22 cellular contexts compared by ENCODE assay signal in the genomic region with DNA sequence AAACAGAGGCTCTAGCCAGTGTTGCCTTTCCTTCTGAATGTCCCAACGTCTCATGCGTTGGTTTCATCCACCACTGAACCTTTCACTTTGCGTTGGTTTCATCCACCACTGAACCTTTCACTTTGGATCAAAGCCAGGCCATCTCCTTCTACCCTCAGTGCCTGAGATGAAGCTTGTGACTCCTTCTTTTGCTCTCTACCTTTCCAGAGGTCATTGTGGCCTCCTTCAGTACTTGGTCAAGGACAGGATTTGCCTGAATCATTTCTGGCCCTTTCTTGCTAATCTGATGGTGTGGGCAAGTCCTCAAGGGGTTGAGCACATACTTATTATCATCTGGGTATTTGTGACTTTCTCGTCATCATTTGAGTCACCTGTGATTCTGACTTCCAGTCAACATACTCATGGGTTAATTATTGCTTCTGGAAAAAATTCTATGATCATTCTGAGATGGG. TPM values are rescaled to one million over a fixed set of nuclear protein-coding genes. Genes with fewer than 3 reads are reported as not detected.
DNase-seq lines count a peak whose midpoint lies in the region; ATAC-seq, FAIRE-seq and TF ChIP-seq lines count a peak whose summit lies in the region.
"Had no signal": no experiment of that assay in that cellular context is flagged by ENCODE, and none has a peak within 500 bp of the region (broad histone marks: within the 10 kb centered on the region; RNA-seq: fewer than 3 reads in every experiment).

No MANE protein-coding gene starts in this region.

- H3K4me1 ChIP-seq in GM12878 (ENCODE audit: control insufficient read depth, insufficient read depth, low read length) (peaks cover 8% of the 10 kb centered on the region; the same call in 1 of the 2 replicates), colonic mucosa (no peaks in the 10 kb centered on the region)
- H3K4me1 ChIP-seq in CD4-positive, alpha-beta memory T cell (ENCODE audit: insufficient read depth, low read length), result no peaks in the 10 kb centered on the region
- H3K4me1 ChIP-seq: SJSA1, suprapubic skin had no signal

- no peaks in the 10 kb centered on the region for H4K20me1 ChIP-seq in GM12878 (ENCODE audit: control insufficient read depth, insufficient read depth)

- ATAC-seq in GM18907 (IDR thresholded peaks at IDR 0.05; ENCODE audit: unreplicated experiment) (peak; percentile 75), GM21619 (IDR thresholded peaks at IDR 0.05; ENCODE audit: unreplicated experiment) (peak; percentile 70), HG03095 (IDR thresholded peaks at IDR 0.05; ENCODE audit: unreplicated experiment) (peak; percentile 52), GM12878 (peak; percentile 73), left cardiac atrium (no peak), GM21367 (IDR thresholded peaks at IDR 0.05; ENCODE audit: unreplicated experiment) (no peak)

- H3K4me3 Mint-ChIP-seq in CD4-positive, alpha-beta memory T cell, result no peak overlapping the region
- H3K4me3 Mint-ChIP-seq: activated naive CD4-positive, alpha-beta T cell treated with anti-CD3 and anti-CD28 coated beads, Interleukin-2, amount 50 U/mL, for 24 hours; HFFc6; IgD-negative memory B cell; neural crest cell had no signal

- H3K27me3 Mint-ChIP-seq in CD4-positive, alpha-beta memory T cell, result no peaks in the 10 kb centered on the region
- H3K27me3 Mint-ChIP-seq: activated naive CD4-positive, alpha-beta T cell treated with anti-CD3 and anti-CD28 coated beads, Interleukin-2, amount 50 U/mL, for 24 hours; IgD-negative memory B cell had no signal

- BruUV-seq in GM12878 (replicated peaks; lab: Mats Ljungman, UMichigan), result no TSS peak

- SMC1A ChIA-PET in GM12878 (lab: Charles Lee; ENCODE audit: uncharacterized antibody, unreplicated experiment), result no interaction called here

- H3K27me3 ChIP-seq in GM12878 (replicated peaks in 1 of 2; ENCODE audit: control insufficient read depth in 2 of 2, insufficient read depth in 2 of 2, low read length in 1 of 2), result no peaks in the 10 kb centered on the region
- H3K27me3 ChIP-seq in colonic mucosa, result no peaks in the 10 kb centered on the region
- H3K27me3 ChIP-seq in CD4-positive, alpha-beta memory T cell (ENCODE audit: insufficient read depth, low read length), result no peaks in the 10 kb centered on the region
- H3K27me3 ChIP-seq: SJSA1, suprapubic skin had no signal

- no peaks in the 10 kb centered on the region for H3K36me3 Mint-ChIP-seq in CD4-positive, alpha-beta memory T cell
- H3K36me3 Mint-ChIP-seq: activated naive CD4-positive, alpha-beta T cell treated with anti-CD3 and anti-CD28 coated beads, Interleukin-2, amount 50 U/mL, for 24 hours; IgD-negative memory B cell had no signal

- H3K27ac ChIP-seq in GM12878 (ENCODE audit: control insufficient read depth, insufficient read depth) (no peak overlapping the region), colonic mucosa (no peak overlapping the region)
- no peak overlapping the region for H3K27ac ChIP-seq in CD4-positive, alpha-beta memory T cell (ENCODE audit: low read depth, low read length)
- H3K27ac ChIP-seq: C4-2B, SJSA1, suprapubic skin had no signal

- no peak overlapping the region for H3K4me3 ChIP-seq in GM12878
- H3K4me3 ChIP-seq in colonic mucosa, result no peak overlapping the region
- no peak overlapping the region for H3K4me3 ChIP-seq in CD4-positive, alpha-beta memory T cell (ENCODE audit: low read length in 2 of 2)
- H3K4me3 ChIP-seq: SJSA1, suprapubic skin had no signal

- H3K9me3 ChIP-seq in GM12878 (replicated peaks; ENCODE audit: control insufficient read depth, insufficient read depth, low read length) (no peaks in the 10 kb centered on the region), colonic mucosa (no peaks in the 10 kb centered on the region)
- H3K9me3 ChIP-seq in CD4-positive, alpha-beta memory T cell (ENCODE audit: control insufficient read depth in 1 of 2, low read length in 2 of 2), result no peaks in the 10 kb centered on the region
- H3K9me3 ChIP-seq: SJSA1, suprapubic skin had no signal

- CTCF ChIA-PET in GM12878 (lab: Yijun Ruan, JAX), result no interaction called here
- CTCF ChIA-PET in CD4-positive, alpha-beta memory T cell (lab: Charles Lee; ENCODE audit: partially characterized antibody), result no interaction called here

- H3K36me3 ChIP-seq in GM12878 (ENCODE audit: control insufficient read depth in 2 of 2, insufficient read depth in 2 of 2, low read length in 1 of 2), result no peaks in the 10 kb centered on the region
- H3K36me3 ChIP-seq in colonic mucosa, result no peaks in the 10 kb centered on the region
- no peaks in the 10 kb centered on the region for H3K36me3 ChIP-seq in CD4-positive, alpha-beta memory T cell (ENCODE audit: insufficient read depth, low read length)
- H3K36me3 ChIP-seq: SJSA1, suprapubic skin had no signal

- peak; percentile 81 for FAIRE-seq in GM12878 (lab: Jason Lieb, UNC)

- TF ChIP-seq EP300 in GM12878 (IDR thresholded peaks at IDR 0.05; ENCODE audit: borderline replicate concordance in 1 of 2, control insufficient read depth in 1 of 2, low read depth in 2 of 2, low read length in 2 of 2), result no peak

- TF ChIP-seq POLR2A in GM12878 (IDR thresholded peaks at IDR 0.05; ENCODE audit: low read depth, low read length), result no peak

- H3K9ac ChIP-seq in GM12878 (ENCODE audit: control insufficient read depth, insufficient read depth, low read length) (no peak overlapping the region), colonic mucosa (ENCODE audit: low read depth in 2 of 2, low read length in 2 of 2) (no peak overlapping the region)

- POLR2A ChIA-PET in GM12878 (lab: Charles Lee), result no interaction called here
- POLR2A ChIA-PET in CD4-positive, alpha-beta memory T cell (lab: Charles Lee; ENCODE audit: partially characterized antibody), result no interaction called here

- TF ChIP-seq RAD21 in GM12878 (IDR thresholded peaks at IDR 0.05; ENCODE audit: insufficient read depth, low read depth, low read length), result no peak

- H3K4me1 Mint-ChIP-seq in CD4-positive, alpha-beta memory T cell, result no peaks in the 10 kb centered on the region
- H3K4me1 Mint-ChIP-seq: activated naive CD4-positive, alpha-beta T cell treated with anti-CD3 and anti-CD28 coated beads, Interleukin-2, amount 50 U/mL, for 24 hours; neural crest cell had no signal

- no peaks in the 10 kb centered on the region for H3K9me3 Mint-ChIP-seq in CD4-positive, alpha-beta memory T cell
- H3K9me3 Mint-ChIP-seq: activated naive CD4-positive, alpha-beta T cell treated with anti-CD3 and anti-CD28 coated beads, Interleukin-2, amount 50 U/mL, for 24 hours; HFFc6; IgD-negative memory B cell had no signal

- intact Hi-C loops in GM12878 (cut with micrococcal nuclease; ENCODE audit: unreplicated experiment), result no loop called here
- intact Hi-C loops in colonic mucosa (cut with DNase I), result no loop called here
- intact Hi-C loops in left cardiac atrium (cut with DNase I), result no loop called here
- intact Hi-C loops in CD4-positive, alpha-beta memory T cell (cut with micrococcal nuclease), result no loop called here

- TF ChIP-seq CTCF in GM12878 (IDR thresholded peaks at IDR 0.05 in 2 of 3, conservative IDR thresholded peaks at IDR 0.05 in 1 of 3; ENCODE audit: control insufficient read depth in 2 of 3, extremely low read depth in 1 of 3, insufficient read depth in 1 of 3, low read depth in 3 of 3, low read length in 3 of 3) (no peak), colonic mucosa (IDR thresholded peaks at IDR 0.05) (no peak)

- no peak overlapping the region for H3K27ac Mint-ChIP-seq in CD4-positive, alpha-beta memory T cell
- H3K27ac Mint-ChIP-seq: activated naive CD4-positive, alpha-beta T cell treated with anti-CD3 and anti-CD28 coated beads, Interleukin-2, amount 50 U/mL, for 24 hours; HFFc6; IgD-negative memory B cell had no signal

- 2% methylated on average over 4 of the region's 4 CpGs for WGBS in GM12878 (ENCODE audit: insufficient coverage, insufficient replicate concordance, low lambda C conversion rate, missing lambda C conversion rate)

- RAD21 ChIA-PET in GM12878 (lab: Charles Lee; ENCODE audit: unreplicated experiment), result no interaction called here

- in situ Hi-C loops in GM12878 (cut with MboI), result no loop called here

- no peak overlapping the region; the same call in 1 of the 2 replicates for H3K4me2 ChIP-seq in GM12878 (ENCODE audit: control insufficient read depth, insufficient read depth)

- H2AFZ ChIP-seq in GM12878 (ENCODE audit: control insufficient read depth, low read depth, low read length), result peak overlapping the region; percentile 64

- H3K79me2 ChIP-seq in GM12878 (ENCODE audit: control insufficient read depth, insufficient read depth, low read length), result no peaks in the 10 kb centered on the region

- DNase-seq in GM12878 (ENCODE audit: low read depth, low spot score) (peak; percentile 13), colonic mucosa (no peak), left cardiac atrium (no peak)
- no peak for DNase-seq in CD4-positive, alpha-beta memory T cell
- DNase-seq: HFFc6, hypothalamus, NCI-H1436 treated with DMSO at 0.1 percent for 48 hours, NCI-H774 had no signal

RNA-seq across cellular contexts. Expression of gene SELENOT, which starts 50.0 kb away (rescaled TPM):
- total RNA-seq in GM12878 (2013; cell fraction: nucleolus; rRNA removed), result 80.1 and 88.1 TPM in 2 replicates
- total RNA-seq in GM12878 (2014; rRNA removed) (234 and 236 TPM in 2 replicates), GM12878 (2014; rRNA removed; fragmentation: Illumina TruSeq; extraction: Trizol) (87.7 and 89.4 TPM in 2 replicates), GM12878 (2021) (111 and 113 TPM in 2 replicates), colonic mucosa (100 to 1,000 TPM; 114 to 117 TPM), left cardiac atrium (100 to 1,000 TPM in 1 of 2 donors, 10 to 100 TPM in 1; 86.2 to 106 TPM)
- polyA plus RNA-seq in GM12878 (2011; ENCODE audit: low read depth), result 62.6 TPM
- polyA plus RNA-seq in GM12878 (2011; rRNA removed) (722 and 768 TPM in 2 replicates), GM12878 (2014; fragmentation: Illumina TruSeq; extraction: Trizol) (221 and 236 TPM in 2 replicates), GM12878 (2014; fragmentation: Nextera tagmentation; extraction: Ambion mirVana) (100 to 1,000 TPM; 323 to 593 TPM), GM12878 (2014; rRNA removed) (149 and 160 TPM in 2 replicates), GM12878 (2016; fragmentation: Nextera tagmentation; extraction: Ambion mirVana) (100 to 1,000 TPM; 285 to 289 TPM)
- polyA plus RNA-seq in GM12878 (2011; cell fraction: cytosol; rRNA removed), result 492 and 659 TPM in 2 replicates
- 155 and 277 TPM in 2 replicates for polyA plus RNA-seq in GM12878 (2011; cell fraction: nucleus; rRNA removed)
- 82.2 and 102 TPM in 2 replicates for polyA plus RNA-seq in GM12878 (2012)
- 644 and 784 TPM in 2 replicates for polyA minus RNA-seq in GM12878 (2011; rRNA and poly(A)+ RNA removed)
- polyA minus RNA-seq in GM12878 (2011; cell fraction: cytosol; rRNA and poly(A)+ RNA removed), result 90.9 and 99.9 TPM in 2 replicates
- polyA minus RNA-seq in GM12878 (2011; cell fraction: nucleus; rRNA and poly(A)+ RNA removed), result 73.4 and 77.1 TPM in 2 replicates
- 10 to 100 TPM; 71.8 to 87.1 TPM for total RNA-seq in CD4-positive, alpha-beta memory T cell
- 100 to 1,000 TPM; 294 to 408 TPM for polyA plus RNA-seq in CD4-positive, alpha-beta memory T cell

RNA-seq across cellular contexts. Expression of gene ERICH6, which starts 50.6 kb away (rescaled TPM):
- total RNA-seq in GM12878 (2013; cell fraction: nucleolus; rRNA removed), result not detected in 2 replicates
- total RNA-seq in GM12878 (2014; rRNA removed) (0.06 TPM in 1 of 2 replicates, not detected in the other), GM12878 (2014; rRNA removed; fragmentation: Illumina TruSeq; extraction: Trizol) (0.04 and 0.09 TPM in 2 replicates), GM12878 (2021) (0.40 TPM in 1 of 2 replicates, not detected in the other), colonic mucosa (not detected), left cardiac atrium (under 1 TPM in 1 of 2 donors, not detected in 1; 0.39 TPM)
- polyA plus RNA-seq in GM12878 (2011; ENCODE audit: low read depth), result not detected
- polyA plus RNA-seq in GM12878 (2011; rRNA removed) (not detected in 2 replicates), GM12878 (2014; fragmentation: Illumina TruSeq; extraction: Trizol) (not detected in 2 replicates), GM12878 (2014; fragmentation: Nextera tagmentation; extraction: Ambion mirVana) (under 1 TPM in 1 of 2 experiments, not detected in 1; 0.40 TPM), GM12878 (2014; rRNA removed) (not detected in 2 replicates), GM12878 (2016; fragmentation: Nextera tagmentation; extraction: Ambion mirVana) (under 1 TPM in 1 of 2 experiments, not detected in 1; 0.39 TPM)
- polyA plus RNA-seq in GM12878 (2011; cell fraction: cytosol; rRNA removed), result 0.18 TPM in 1 of 2 replicates, not detected in the other
- polyA plus RNA-seq in GM12878 (2011; cell fraction: nucleus; rRNA removed), result 0.25 TPM in 1 of 2 replicates, not detected in the other
- 0.09 TPM in 1 of 2 replicates, not detected in the other for polyA plus RNA-seq in GM12878 (2012)
- polyA minus RNA-seq in GM12878 (2011; rRNA and poly(A)+ RNA removed), result not detected in 2 replicates
- polyA minus RNA-seq in GM12878 (2011; cell fraction: cytosol; rRNA and poly(A)+ RNA removed), result 0.42 TPM in 1 of 2 replicates, not detected in the other
- 0.12 TPM in 1 of 2 replicates, not detected in the other for polyA minus RNA-seq in GM12878 (2011; cell fraction: nucleus; rRNA and poly(A)+ RNA removed)
- not detected for total RNA-seq in CD4-positive, alpha-beta memory T cell
- polyA plus RNA-seq in CD4-positive, alpha-beta memory T cell, result under 1 TPM in 1 of 2 donors, not detected in 1; 0.75 TPM
- total RNA-seq: activated CD8-positive, alpha-beta memory T cell treated with anti-CD3 and anti-CD28 coated beads for 36 hours; lung microvascular endothelial cell; SJSA1; skeletal muscle tissue had no signal
- polyA plus RNA-seq: esophagus had no signal

Comparison
In these comparisons a context has a peak if more than half of its experiments do, and no peak if none do; other contexts are left out.
1. ATAC-seq: peak in GM18907 (single experiment), GM21619 (single experiment), HG03095 (single experiment) and GM12878 (single experiment); none in left cardiac atrium (0 of 2) and GM21367 (single experiment).